In the genomic region with DNA sequence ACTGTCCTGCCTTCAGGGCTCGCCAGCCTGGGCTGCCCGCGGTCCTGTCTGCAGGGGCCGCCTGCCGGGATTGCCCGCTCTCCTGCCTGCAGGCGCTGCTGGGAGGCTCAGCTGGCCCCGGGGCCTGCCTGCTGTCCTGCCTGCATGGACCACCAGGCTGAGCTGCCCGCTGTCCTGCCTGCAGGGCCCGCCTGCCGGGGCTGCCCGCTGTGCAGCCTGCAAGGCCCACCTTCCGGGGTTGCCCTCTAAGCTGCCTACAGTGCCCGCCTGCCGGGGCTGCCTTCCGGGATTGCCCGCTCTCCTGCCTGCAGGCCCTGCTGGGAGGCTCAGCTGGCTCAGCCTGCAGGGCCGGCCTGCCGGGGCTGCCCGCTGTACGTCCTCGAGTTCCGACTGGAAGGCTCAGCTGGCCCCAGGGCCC, we compare ENCODE assay signal across 8 cellular contexts.
DNase-seq lines count a peak whose midpoint lies in the region; ATAC-seq and TF ChIP-seq lines count a peak whose summit lies in the region.

No MANE protein-coding gene starts in this region.

- ATAC-seq in HG03139 (IDR thresholded peaks at IDR 0.05; ENCODE audit: unreplicated experiment): peak; percentile 33

- CTCF ChIA-PET in SK-N-SH (lab: Yijun Ruan, JAX): no interaction called here

- no peak overlapping the region for H3K27ac Mint-ChIP-seq in activated T-cell treated with anti-CD3 and anti-CD28 coated beads, Interleukin-2, amount 50 U/mL, for 24 hours

- H3K36me3 ChIP-seq in BLaER1 (no peaks in the 10 kb centered on the region), stomach (no peaks in the 10 kb centered on the region), SK-N-SH (replicated peaks in 1 of 2; ENCODE audit: control insufficient read depth in 1 of 2, insufficient read depth in 2 of 2, low read length in 1 of 2) (no peaks in the 10 kb centered on the region)

- TF ChIP-seq EP300 in stomach (IDR thresholded peaks at IDR 0.05): no peak
- no peak for TF ChIP-seq EP300 in SK-N-SH (IDR thresholded peaks at IDR 0.05; ENCODE audit: borderline replicate concordance in 1 of 2, low read depth in 1 of 2, low read length in 1 of 2)

- H3K9me2 ChIP-seq in SK-N-SH: no peaks in the 10 kb centered on the region

- TF ChIP-seq RAD21 in SK-N-SH (IDR thresholded peaks at IDR 0.05; ENCODE audit: low read length): no peak

- no peak for DNase-seq in activated T-cell treated with anti-CD3 and anti-CD28 coated beads, Interleukin-2, amount 50 U/mL, for 24 hours
- DNase-seq in kidney tubule cell (ENCODE audit: low spot score) (peak; percentile 40), stomach (no peak), SK-N-SH (no peak), DMS79 (lab: John Stamatoyannopoulos, UW) (no peak), NCI-H1105 (lab: John Stamatoyannopoulos, UW) (no peak)

- H3K4me1 Mint-ChIP-seq in activated T-cell treated with anti-CD3 and anti-CD28 coated beads, Interleukin-2, amount 50 U/mL, for 24 hours (ENCODE audit: low read depth): no peaks in the 10 kb centered on the region

- H3K4me3 ChIP-seq in BLaER1: peak overlapping the region; percentile 69
- H3K4me3 ChIP-seq in stomach: peak overlapping the region in 2 of 4 donors; percentile 49
- no peak overlapping the region for H3K4me3 ChIP-seq in SK-N-SH (ENCODE audit: low read depth in 2 of 2, low read length in 1 of 2)

- H3K9me3 Mint-ChIP-seq in activated T-cell treated with anti-CD3 and anti-CD28 coated beads, Interleukin-2, amount 50 U/mL, for 24 hours: peaks cover 50% of the 10 kb centered on the region

- WGBS in stomach, 5 donors: 26 to 98% (median 53%) methylated on average over 6 to 23 of the region's 23 CpGs; no CpG with 5 or more reads in 1 of the 5 donors
- 70% methylated on average over 2 of the region's 23 CpGs for WGBS in SK-N-SH (ENCODE audit: low lambda C conversion rate)

- H3K36me3 Mint-ChIP-seq in activated T-cell treated with anti-CD3 and anti-CD28 coated beads, Interleukin-2, amount 50 U/mL, for 24 hours (ENCODE audit: low read depth): peaks cover 20% of the 10 kb centered on the region

- no peak overlapping the region for H2AFZ ChIP-seq in SK-N-SH (ENCODE audit: low read depth)

- TF ChIP-seq POLR2A in stomach (IDR thresholded peaks at IDR 0.05): no peak

- no peaks in the 10 kb centered on the region for H3K79me2 ChIP-seq in SK-N-SH (ENCODE audit: insufficient read depth)

- POLR2A ChIA-PET in SK-N-SH (lab: Yijun Ruan, JAX): no interaction called here

- H3K9ac ChIP-seq in BLaER1 (peak overlapping the region; percentile 80), SK-N-SH (no peak overlapping the region)

- H4K20me1 ChIP-seq in BLaER1: no peaks in the 10 kb centered on the region
- H4K20me1 ChIP-seq in SK-N-SH (ENCODE audit: insufficient read depth): no peaks in the 10 kb centered on the region

- peaks cover 12% of the 10 kb centered on the region for H3K4me1 ChIP-seq in BLaER1
- no peaks in the 10 kb centered on the region for H3K4me1 ChIP-seq in stomach
- no peaks in the 10 kb centered on the region for H3K4me1 ChIP-seq in SK-N-SH (ENCODE audit: control insufficient read depth in 1 of 2, insufficient read depth in 2 of 2, low read depth in 1 of 2, low read length in 1 of 2)

- H3K27me3 Mint-ChIP-seq in activated T-cell treated with anti-CD3 and anti-CD28 coated beads, Interleukin-2, amount 50 U/mL, for 24 hours: peaks cover 2% of the 10 kb centered on the region

- no peaks in the 10 kb centered on the region for H3F3A ChIP-seq in SK-N-SH (replicated peaks; ENCODE audit: insufficient read depth)

- peak overlapping the region; percentile 66 for H3K4me3 Mint-ChIP-seq in activated T-cell treated with anti-CD3 and anti-CD28 coated beads, Interleukin-2, amount 50 U/mL, for 24 hours

- peaks cover 65% of the 10 kb centered on the region for H3K9me3 ChIP-seq in BLaER1
- H3K9me3 ChIP-seq in stomach: peaks cover 18 to 89% (median 71%) of the 10 kb centered on the region in 4 donors
- no peaks in the 10 kb centered on the region for H3K9me3 ChIP-seq in SK-N-SH

- TF ChIP-seq CTCF in stomach (IDR thresholded peaks at IDR 0.05) (no peak), SK-N-SH (IDR thresholded peaks at IDR 0.05) (no peak)

- H3K27me3 ChIP-seq in BLaER1 (no peaks in the 10 kb centered on the region), stomach (no peaks in the 10 kb centered on the region), SK-N-SH (ENCODE audit: insufficient read depth) (no peaks in the 10 kb centered on the region)

- H3K27ac ChIP-seq in BLaER1: peak overlapping the region; percentile 87
- peak overlapping the region in 3 of 5 donors; percentile 51 to 94 (median 84) for H3K27ac ChIP-seq in stomach
- H3K27ac ChIP-seq in SK-N-SH (ENCODE audit: low read depth in 2 of 2, low read length in 1 of 2): no peak overlapping the region

- intact Hi-C loops in stomach (cut with DNase I; ENCODE audit: low total_unique reads): no loop called here

- peak overlapping the region; percentile 77 for H3K4me2 ChIP-seq in BLaER1
- H3K4me2 ChIP-seq in SK-N-SH: no peak overlapping the region

TF ChIP-seq in SK-N-SH, 30 proteins besides CTCF, POLR2A, EP300 and RAD21:
- TF ChIP-seq POLR2AphosphoS5 (IDR thresholded peaks at IDR 0.05; ENCODE audit: low read depth, low read length): no peak
- TF ChIP-seq SMC3 (IDR thresholded peaks at IDR 0.05; ENCODE audit: low read depth, low read length): no peak
- no peak for TF ChIP-seq RFX5 (IDR thresholded peaks at IDR 0.05; ENCODE audit: low read length)
- no peak for TF ChIP-seq TEAD4 (IDR thresholded peaks at IDR 0.05; ENCODE audit: borderline replicate concordance, insufficient read depth)

Comparison
In these comparisons a context has a peak if more than half of its experiments do, and no peak if none do; other contexts are left out.
1. H3K27ac ChIP-seq: peak in BLaER1 (single experiment) and stomach (3 of 5); none in SK-N-SH (0 of 2).